Comparison of ENCODE assay signal across 25 cellular contexts in the genomic region with DNA sequence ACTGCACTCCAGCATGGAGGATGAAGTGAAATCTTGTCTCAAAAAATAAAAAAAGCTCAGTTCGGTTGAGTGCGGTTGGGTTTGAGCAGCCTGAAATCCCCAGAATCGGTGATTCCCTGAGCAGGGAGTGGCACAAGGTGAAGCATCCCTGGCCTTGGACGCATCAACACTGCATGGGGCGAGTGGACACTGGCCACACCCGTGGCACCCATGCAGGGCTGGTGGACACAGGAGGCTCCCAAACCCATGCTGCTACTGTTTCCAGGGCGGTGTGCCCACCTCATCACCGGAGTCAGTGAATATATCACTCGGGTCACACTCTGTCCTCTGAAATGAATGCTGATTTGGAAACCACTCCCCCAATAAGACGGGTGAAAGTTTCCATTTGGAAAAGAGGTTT. TPM values are rescaled to one million over a fixed set of nuclear protein-coding genes. Genes with fewer than 3 reads are reported as not detected.
DNase-seq lines count a peak whose midpoint lies in the region; ATAC-seq, FAIRE-seq and TF ChIP-seq lines count a peak whose summit lies in the region.
"Had no signal": no experiment of that assay in that cellular context is flagged by ENCODE, and none has a peak within 500 bp of the region (broad histone marks: within the 10 kb centered on the region; RNA-seq: fewer than 3 reads in every experiment).

No MANE protein-coding gene starts in this region.

- peaks cover 0 to 7% (median 7%) of the 10 kb centered on the region in 3 donors for H3K4me1 ChIP-seq in pancreas

- H3K27me3 Mint-ChIP-seq in activated T-cell treated with anti-CD3 and anti-CD28 coated beads, Interleukin-2, amount 50 U/mL, for 24 hours = peaks cover 13% of the 10 kb centered on the region

- no peaks in the 10 kb centered on the region for H3K9me3 ChIP-seq in pancreas
- H3K9me3 ChIP-seq: BLaER1 treated with 17β-estradiol and CSF1 and Interleukin-3, amounts not matched to agents 10 nM and 100 nM had no signal

- H3K27ac ChIP-seq in pancreas = peak overlapping the region; percentile 42 to 70 (median 55)
- H3K27ac ChIP-seq in temporal lobe (ENCODE audit: low read depth, low read length) = peak overlapping the region; percentile 99
- H3K27ac ChIP-seq: 22Rv1; BLaER1 treated with 17β-estradiol and CSF1 and Interleukin-3, amounts not matched to agents 10 nM and 100 nM; GM23248; RWPE1 had no signal

- intact Hi-C loops in pancreas (cut with DNase I) = no loop called here

- no peak overlapping the region for H3K4me3 ChIP-seq in pancreas
- H3K4me3 ChIP-seq: BLaER1 treated with 17β-estradiol and CSF1 and Interleukin-3, amounts not matched to agents 10 nM and 100 nM; GM23248 had no signal

- H3K27ac Mint-ChIP-seq in activated T-cell treated with anti-CD3 and anti-CD28 coated beads, Interleukin-2, amount 50 U/mL, for 24 hours = no peak overlapping the region
- H3K27ac Mint-ChIP-seq: CD8-positive, alpha-beta T cell; H9; HFFc6 had no signal

- no peak for FAIRE-seq in pancreas (lab: Jason Lieb, UNC)
- FAIRE-seq: GM12892 had no signal

- DNase-seq in activated T-cell treated with anti-CD3 and anti-CD28 coated beads, Interleukin-2, amount 50 U/mL, for 1 hour = peak; percentile 2
- no peak for DNase-seq in activated T-cell treated with anti-CD3 and anti-CD28 coated beads, Interleukin-2, amount 50 U/mL, for 24 hours
- DNase-seq in globus pallidus (ENCODE audit: low spot score) (peak; percentile 53), pancreas (peak in 2 of 6 donors; percentile 34 to 45), middle frontal gyrus (ENCODE audit: extremely low spot score, low spot score) (no peak), SW480 (ENCODE audit: low spot score) (no peak)
- DNase-seq: ACHN; CD8-positive, alpha-beta T cell; GM23248; H9; HFFc6; KG1; NCI-H1092 treated with DMSO at 0.1 percent for 48 hours; NCI-H1436 treated with DMSO at 0.1 percent for 48 hours; NCI-H1930; NCI-H2227 treated with DMSO at 0.1 percent for 48 hours; NCI-H510A treated with DMSO at 0.1 percent for 48 hours had no signal

- H3K4me1 Mint-ChIP-seq in activated T-cell treated with anti-CD3 and anti-CD28 coated beads, Interleukin-2, amount 50 U/mL, for 24 hours (ENCODE audit: low read depth) = no peaks in the 10 kb centered on the region
- H3K4me1 Mint-ChIP-seq: H9 had no signal

- no peaks in the 10 kb centered on the region for H3K36me3 ChIP-seq in pancreas
- H3K36me3 ChIP-seq: BLaER1 treated with 17β-estradiol and CSF1 and Interleukin-3, amounts not matched to agents 10 nM and 100 nM had no signal

- no peaks in the 10 kb centered on the region for H3K27me3 ChIP-seq in pancreas

- no peaks in the 10 kb centered on the region for H3K9me3 Mint-ChIP-seq in activated T-cell treated with anti-CD3 and anti-CD28 coated beads, Interleukin-2, amount 50 U/mL, for 24 hours
- H3K9me3 Mint-ChIP-seq: CD8-positive, alpha-beta T cell had no signal

- no peak overlapping the region for H3K4me3 Mint-ChIP-seq in activated T-cell treated with anti-CD3 and anti-CD28 coated beads, Interleukin-2, amount 50 U/mL, for 24 hours
- H3K4me3 Mint-ChIP-seq: CD8-positive, alpha-beta T cell; H9; HFFc6 had no signal

- no peak for TF ChIP-seq CTCF in pancreas (IDR thresholded peaks at IDR 0.05)

- ATAC-seq in pancreas (peak in 3 of 4 donors; percentile 15 to 27 (median 27)), HG02759 (IDR thresholded peaks at IDR 0.05; ENCODE audit: unreplicated experiment) (no peak)
- ATAC-seq: CD8-positive, alpha-beta T cell had no signal

- H3K36me3 Mint-ChIP-seq in activated T-cell treated with anti-CD3 and anti-CD28 coated beads, Interleukin-2, amount 50 U/mL, for 24 hours (ENCODE audit: low read depth) = no peaks in the 10 kb centered on the region
- H3K36me3 Mint-ChIP-seq: CD8-positive, alpha-beta T cell had no signal

- 42 to 47% methylated on average over 10 of the region's 10 CpGs for WGBS in pancreas, 2 donors

RNA-seq across cellular contexts. Expression of gene ACTRT2, which starts 53.4 kb away (rescaled TPM):
- total RNA-seq in pancreas (not detected), temporal lobe (not detected)
- polyA plus RNA-seq in pancreas = not detected
- total RNA-seq: CD8-positive, alpha-beta T cell; G401; GM23248; H9; HFFc6; HT1080 had no signal
- polyA plus RNA-seq: GM23248 had no signal

Comparison
In these comparisons a context has a peak if more than half of its experiments do, and no peak if none do; other contexts are left out.
1. DNase-seq: peak in activated T-cell treated with anti-CD3 and anti-CD28 coated beads, Interleukin-2, amount 50 U/mL, for 1 hour (single experiment) and globus pallidus (single experiment); none in activated T-cell treated with anti-CD3 and anti-CD28 coated beads, Interleukin-2, amount 50 U/mL, for 24 hours (single experiment), middle frontal gyrus (single experiment) and SW480 (single experiment).